In genomic region chr19:8363803-8364771, GRCh38 we compare ENCODE assay signal across 8 cellular contexts. TPM values are rescaled to one million over a fixed set of nuclear protein-coding genes. Genes with fewer than 3 reads are reported as not detected.
A peak's percentile ranks its signal among the peaks of the same experiment; 100 is the strongest.
DNase-seq lines count a peak whose midpoint lies in the region; ATAC-seq and TF ChIP-seq lines count a peak whose summit lies in the region.

ANGPTL4 (plus strand) TSS chr19:8364155; CDS start chr19:8364322, 167 bp downstream.

- H3K9me3 Mint-ChIP-seq in stimulated activated memory B cell treated with anti-CD40 and anti-IgM and Interleukin-4, amounts not matched to agents 10 μg/mL and 1 μg/mL and 100 μg/mL, for 72 hours = no peaks in the 10 kb centered on the region

- TF ChIP-seq RAD21 in Ishikawa (IDR thresholded peaks at IDR 0.05; ENCODE audit: low read depth) = no peak

- ATAC-seq in esophagus mucosa (peak; percentile 74), GM21576 (IDR thresholded peaks at IDR 0.05; ENCODE audit: unreplicated experiment) (no peak), GM19328 (IDR thresholded peaks at IDR 0.05; ENCODE audit: unreplicated experiment) (no peak)
- peak; percentile 67 for ATAC-seq in stimulated activated memory B cell treated with anti-CD40 and anti-IgM and Interleukin-4, amounts not matched to agents 10 μg/mL and 1 μg/mL and 100 μg/mL, for 72 hours

- no peaks in the 10 kb centered on the region for H3K9me3 ChIP-seq in mucosa of stomach (ENCODE audit: control insufficient read depth, low read length)

- no peak within 1 kb of the TSS for H3K27ac Mint-ChIP-seq in stimulated activated memory B cell treated with anti-CD40 and anti-IgM and Interleukin-4, amounts not matched to agents 10 μg/mL and 1 μg/mL and 100 μg/mL, for 72 hours

- H3K4me1 Mint-ChIP-seq in stimulated activated memory B cell treated with anti-CD40 and anti-IgM and Interleukin-4, amounts not matched to agents 10 μg/mL and 1 μg/mL and 100 μg/mL, for 72 hours = peaks cover 22% of the 10 kb centered on the region

- peak within 1 kb of the TSS; percentile 66 for H3K4me3 Mint-ChIP-seq in stimulated activated memory B cell treated with anti-CD40 and anti-IgM and Interleukin-4, amounts not matched to agents 10 μg/mL and 1 μg/mL and 100 μg/mL, for 72 hours

- H3K4me3 ChIP-seq in AG09309 (ENCODE audit: control insufficient read depth, low read depth, low read length) = peak within 1 kb of the TSS; percentile 49
- H3K4me3 ChIP-seq in mucosa of stomach (ENCODE audit: low read length) = peak within 1 kb of the TSS; percentile 36

- DNase-seq in AG09309 (ENCODE audit: low read depth) (no peak), activated T-cell treated with anti-CD3 and anti-CD28 coated beads for 48 hours (ENCODE audit: low read depth) (peak; percentile 64)

- peak within 1 kb of the TSS; percentile 47 for H3K9ac ChIP-seq in mucosa of stomach (ENCODE audit: low read length)

- peaks cover 15% of the 10 kb centered on the region for H3K36me3 Mint-ChIP-seq in stimulated activated memory B cell treated with anti-CD40 and anti-IgM and Interleukin-4, amounts not matched to agents 10 μg/mL and 1 μg/mL and 100 μg/mL, for 72 hours

- H3K36me3 ChIP-seq in mucosa of stomach (ENCODE audit: control insufficient read depth, insufficient read depth, low read length) = no peaks in the 10 kb centered on the region

- H3K27me3 Mint-ChIP-seq in stimulated activated memory B cell treated with anti-CD40 and anti-IgM and Interleukin-4, amounts not matched to agents 10 μg/mL and 1 μg/mL and 100 μg/mL, for 72 hours = peaks cover 89% of the 10 kb centered on the region

- peaks cover 41% of the 10 kb centered on the region for H3K4me1 ChIP-seq in mucosa of stomach (ENCODE audit: control insufficient read depth, insufficient read depth, low read length)

- H3K27me3 ChIP-seq in mucosa of stomach (ENCODE audit: control insufficient read depth, insufficient read depth, low read length) = peaks cover 24% of the 10 kb centered on the region

- TF ChIP-seq CTCF in AG09309 (IDR thresholded peaks at IDR 0.05; ENCODE audit: control insufficient read depth, insufficient read depth, low read depth, low read length, missing control alignments) = peak; percentile 15

- TF ChIP-seq EP300 in Ishikawa (IDR thresholded peaks at IDR 0.05; ENCODE audit: borderline replicate concordance) = no peak

TF ChIP-seq in Ishikawa, 13 proteins besides CTCF, POLR2A, EP300 and RAD21:
- TF ChIP-seq TCF12 (IDR thresholded peaks at IDR 0.05; ENCODE audit: low read depth) = no peak
- TF ChIP-seq EGR1 (IDR thresholded peaks at IDR 0.05) = no peak
- TF ChIP-seq TEAD4 (IDR thresholded peaks at IDR 0.05) = no peak
- peak; percentile 29; the same call in 1 of the 2 replicates for TF ChIP-seq MAX (IDR thresholded peaks at IDR 0.05)
- TF ChIP-seq ZBTB7A (IDR thresholded peaks at IDR 0.05; ENCODE audit: low read depth) = no peak
- TF ChIP-seq FOXM1 (IDR thresholded peaks at IDR 0.05; ENCODE audit: borderline replicate concordance, low read depth) = no peak

RNA-seq across cellular contexts. Expression of gene ANGPTL4, which starts in this region (rescaled TPM):
- 55.4 TPM for total RNA-seq in esophagus mucosa

Comparison
In these comparisons a context has a peak if more than half of its experiments do, and no peak if none do; other contexts are left out.
1. ATAC-seq: peak in esophagus mucosa (single experiment) and stimulated activated memory B cell treated with anti-CD40 and anti-IgM and Interleukin-4, amounts not matched to agents 10 μg/mL and 1 μg/mL and 100 μg/mL, for 72 hours (single experiment); none in GM21576 (single experiment) and GM19328 (single experiment).